Comparison of ENCODE assay signal across 1 cellular context in the genomic region with DNA sequence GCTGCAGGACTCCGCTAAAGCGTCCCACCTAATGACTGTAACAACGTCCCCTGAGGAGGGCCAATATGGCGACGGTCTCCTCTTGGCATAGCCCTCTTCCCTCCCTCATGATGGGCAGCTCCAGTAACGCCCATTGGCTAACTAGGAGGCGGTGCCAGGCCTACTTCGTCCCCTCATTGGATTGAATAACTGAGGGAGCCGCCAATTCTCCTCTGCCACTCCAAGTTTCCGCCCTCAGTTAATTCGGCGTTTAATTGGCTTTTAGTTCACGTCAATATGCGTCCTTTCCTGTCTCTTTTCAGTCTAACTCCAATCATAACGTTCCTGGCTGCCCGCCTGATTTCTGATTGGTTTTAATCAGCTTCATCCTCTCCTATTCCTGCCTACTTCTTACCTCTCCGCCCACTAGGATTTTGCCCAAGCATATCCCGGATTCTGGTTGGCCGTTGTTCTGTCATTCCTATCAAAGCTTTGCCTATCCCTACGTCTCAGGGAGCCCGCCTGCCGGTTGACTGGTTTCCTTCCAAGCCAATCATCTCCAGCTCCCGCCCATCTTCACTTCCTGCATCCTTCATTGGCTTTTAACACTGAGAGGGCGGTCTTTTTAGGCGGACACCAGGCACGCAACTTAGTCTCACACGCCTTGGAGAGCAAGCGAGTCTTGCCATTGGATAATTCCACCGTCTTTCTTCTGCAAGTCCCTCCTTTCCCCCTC.
A peak's percentile ranks its signal among the peaks of the same experiment; 100 is the strongest.
TF ChIP-seq lines count a peak whose summit lies in the region.

No MANE protein-coding gene starts in this region.

TF ChIP-seq in K562, 482 proteins besides CTCF, POLR2A, EP300 and RAD21 (continued from another document):
- TF ChIP-seq, protein P1, sequence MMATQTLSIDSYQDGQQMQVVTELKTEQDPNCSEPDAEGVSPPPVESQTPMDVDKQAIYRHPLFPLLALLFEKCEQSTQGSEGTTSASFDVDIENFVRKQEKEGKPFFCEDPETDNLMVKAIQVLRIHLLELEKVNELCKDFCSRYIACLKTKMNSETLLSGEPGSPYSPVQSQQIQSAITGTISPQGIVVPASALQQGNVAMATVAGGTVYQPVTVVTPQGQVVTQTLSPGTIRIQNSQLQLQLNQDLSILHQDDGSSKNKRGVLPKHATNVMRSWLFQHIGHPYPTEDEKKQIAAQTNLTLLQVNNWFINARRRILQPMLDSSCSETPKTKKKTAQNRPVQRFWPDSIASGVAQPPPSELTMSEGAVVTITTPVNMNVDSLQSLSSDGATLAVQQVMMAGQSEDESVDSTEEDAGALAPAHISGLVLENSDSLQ (IDR thresholded peaks at IDR 0.05), result peak; percentile 100
- TF ChIP-seq TBL1XR1 (IDR thresholded peaks at IDR 0.05; ENCODE audit: low read length in 2 of 2) (0 out of 4 replicates have a peak, but pooled peaks of 1 of the 2 experiments have one; percentile 27), RFX5 (IDR thresholded peaks at IDR 0.05; ENCODE audit: low read depth, low read length) (0 out of 2 replicates have a peak, but pooled peaks have one; percentile 11), NCOA4 (IDR thresholded peaks at IDR 0.05; ENCODE audit: partially characterized antibody) (no peak), ZFP30 (CRISPR knock-in tag; IDR thresholded peaks at IDR 0.05; ENCODE audit: borderline replicate concordance) (no peak), TOE1 (IDR thresholded peaks at IDR 0.05; ENCODE audit: borderline replicate concordance) (0 out of 2 replicates have a peak, but pooled peaks have one; percentile 3), TOE1 (CRISPR knock-in tag; IDR thresholded peaks at IDR 0.05; ENCODE audit: borderline replicate concordance, low read depth) (no peak), STAG1 (CRISPR knock-in tag; IDR thresholded peaks at IDR 0.05; ENCODE audit: borderline replicate concordance) (no peak), PYGO2 (tag; IDR thresholded peaks at IDR 0.05) (no peak), NFXL1 (CRISPR knock-in tag; IDR thresholded peaks at IDR 0.05) (no peak), ZNF165 (CRISPR knock-in tag; IDR thresholded peaks at IDR 0.05; ENCODE audit: borderline replicate concordance) (no peak), GATA2 (CRISPR knock-in tag; IDR thresholded peaks at IDR 0.05) (no peak), RHOXF2B (CRISPR knock-in tag; conservative IDR thresholded peaks at IDR 0.05) (no peak), ZC3H11A (IDR thresholded peaks at IDR 0.05; ENCODE audit: low read depth, low read length) (no peak), ZSCAN29 (IDR thresholded peaks at IDR 0.05) (no peak), SMARCA5 (IDR thresholded peaks at IDR 0.05) (no peak), WHSC1 (IDR thresholded peaks at IDR 0.05; ENCODE audit: low read length) (no peak), BRCA1 (IDR thresholded peaks at IDR 0.05) (no peak), BRCA1 (CRISPR knock-in tag; IDR thresholded peaks at IDR 0.05) (no peak), ZNF354B (CRISPR knock-in tag; IDR thresholded peaks at IDR 0.05) (no peak), ZNF146 (CRISPR knock-in tag; IDR thresholded peaks at IDR 0.05; ENCODE audit: unreplicated experiment) (no peak), RBM15 (IDR thresholded peaks at IDR 0.05; ENCODE audit: insufficient read depth, low read length) (no peak), ZNF586 (CRISPR knock-in tag; conservative IDR thresholded peaks at IDR 0.05) (no peak), U2AF2 (optimal IDR thresholded peaks at IDR 0.05; ENCODE audit: low read depth, low read length) (no peak), SMARCA4 (IDR thresholded peaks at IDR 0.05) (no peak), SNIP1 (IDR thresholded peaks at IDR 0.05; ENCODE audit: low read depth) (no peak), ADNP (tag; IDR thresholded peaks at IDR 0.05) (no peak), PHF8 (IDR thresholded peaks at IDR 0.05; ENCODE audit: borderline replicate concordance, low read length) (no peak), ESRRA (IDR thresholded peaks at IDR 0.05; ENCODE audit: borderline replicate concordance, low read depth) (no peak), ZNF445 (CRISPR knock-in tag; IDR thresholded peaks at IDR 0.05; ENCODE audit: low read depth) (no peak), XRCC5 (IDR thresholded peaks at IDR 0.05; ENCODE audit: low read depth, low read length) (no peak), GABPB2 (CRISPR knock-in tag; conservative IDR thresholded peaks at IDR 0.05) (no peak), ETV1 (tag; conservative IDR thresholded peaks at IDR 0.05; ENCODE audit: low read depth) (no peak), ZNF224 (CRISPR knock-in tag; IDR thresholded peaks at IDR 0.05) (no peak), NR3C1 (CRISPR knock-in tag; IDR thresholded peaks at IDR 0.05) (no peak), ARID1B (IDR thresholded peaks at IDR 0.05) (no peak), MCM3 (IDR thresholded peaks at IDR 0.05) (no peak), TRIM28 (IDR thresholded peaks at IDR 0.05) (no peak), NCOR1 (IDR thresholded peaks at IDR 0.05) (no peak), NONO (IDR thresholded peaks at IDR 0.05; ENCODE audit: low read depth in 2 of 2, low read length in 1 of 2) (no peak)
- TF ChIP-seq, protein P2, sequence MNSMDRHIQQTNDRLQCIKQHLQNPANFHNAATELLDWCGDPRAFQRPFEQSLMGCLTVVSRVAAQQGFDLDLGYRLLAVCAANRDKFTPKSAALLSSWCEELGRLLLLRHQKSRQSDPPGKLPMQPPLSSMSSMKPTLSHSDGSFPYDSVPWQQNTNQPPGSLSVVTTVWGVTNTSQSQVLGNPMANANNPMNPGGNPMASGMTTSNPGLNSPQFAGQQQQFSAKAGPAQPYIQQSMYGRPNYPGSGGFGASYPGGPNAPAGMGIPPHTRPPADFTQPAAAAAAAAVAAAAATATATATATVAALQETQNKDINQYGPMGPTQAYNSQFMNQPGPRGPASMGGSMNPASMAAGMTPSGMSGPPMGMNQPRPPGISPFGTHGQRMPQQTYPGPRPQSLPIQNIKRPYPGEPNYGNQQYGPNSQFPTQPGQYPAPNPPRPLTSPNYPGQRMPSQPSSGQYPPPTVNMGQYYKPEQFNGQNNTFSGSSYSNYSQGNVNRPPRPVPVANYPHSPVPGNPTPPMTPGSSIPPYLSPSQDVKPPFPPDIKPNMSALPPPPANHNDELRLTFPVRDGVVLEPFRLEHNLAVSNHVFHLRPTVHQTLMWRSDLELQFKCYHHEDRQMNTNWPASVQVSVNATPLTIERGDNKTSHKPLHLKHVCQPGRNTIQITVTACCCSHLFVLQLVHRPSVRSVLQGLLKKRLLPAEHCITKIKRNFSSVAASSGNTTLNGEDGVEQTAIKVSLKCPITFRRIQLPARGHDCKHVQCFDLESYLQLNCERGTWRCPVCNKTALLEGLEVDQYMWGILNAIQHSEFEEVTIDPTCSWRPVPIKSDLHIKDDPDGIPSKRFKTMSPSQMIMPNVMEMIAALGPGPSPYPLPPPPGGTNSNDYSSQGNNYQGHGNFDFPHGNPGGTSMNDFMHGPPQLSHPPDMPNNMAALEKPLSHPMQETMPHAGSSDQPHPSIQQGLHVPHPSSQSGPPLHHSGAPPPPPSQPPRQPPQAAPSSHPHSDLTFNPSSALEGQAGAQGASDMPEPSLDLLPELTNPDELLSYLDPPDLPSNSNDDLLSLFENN (IDR thresholded peaks at IDR 0.05; ENCODE audit: low read depth in 2 of 2, low read length in 2 of 2), result no peak
- TF ChIP-seq, protein P3, sequence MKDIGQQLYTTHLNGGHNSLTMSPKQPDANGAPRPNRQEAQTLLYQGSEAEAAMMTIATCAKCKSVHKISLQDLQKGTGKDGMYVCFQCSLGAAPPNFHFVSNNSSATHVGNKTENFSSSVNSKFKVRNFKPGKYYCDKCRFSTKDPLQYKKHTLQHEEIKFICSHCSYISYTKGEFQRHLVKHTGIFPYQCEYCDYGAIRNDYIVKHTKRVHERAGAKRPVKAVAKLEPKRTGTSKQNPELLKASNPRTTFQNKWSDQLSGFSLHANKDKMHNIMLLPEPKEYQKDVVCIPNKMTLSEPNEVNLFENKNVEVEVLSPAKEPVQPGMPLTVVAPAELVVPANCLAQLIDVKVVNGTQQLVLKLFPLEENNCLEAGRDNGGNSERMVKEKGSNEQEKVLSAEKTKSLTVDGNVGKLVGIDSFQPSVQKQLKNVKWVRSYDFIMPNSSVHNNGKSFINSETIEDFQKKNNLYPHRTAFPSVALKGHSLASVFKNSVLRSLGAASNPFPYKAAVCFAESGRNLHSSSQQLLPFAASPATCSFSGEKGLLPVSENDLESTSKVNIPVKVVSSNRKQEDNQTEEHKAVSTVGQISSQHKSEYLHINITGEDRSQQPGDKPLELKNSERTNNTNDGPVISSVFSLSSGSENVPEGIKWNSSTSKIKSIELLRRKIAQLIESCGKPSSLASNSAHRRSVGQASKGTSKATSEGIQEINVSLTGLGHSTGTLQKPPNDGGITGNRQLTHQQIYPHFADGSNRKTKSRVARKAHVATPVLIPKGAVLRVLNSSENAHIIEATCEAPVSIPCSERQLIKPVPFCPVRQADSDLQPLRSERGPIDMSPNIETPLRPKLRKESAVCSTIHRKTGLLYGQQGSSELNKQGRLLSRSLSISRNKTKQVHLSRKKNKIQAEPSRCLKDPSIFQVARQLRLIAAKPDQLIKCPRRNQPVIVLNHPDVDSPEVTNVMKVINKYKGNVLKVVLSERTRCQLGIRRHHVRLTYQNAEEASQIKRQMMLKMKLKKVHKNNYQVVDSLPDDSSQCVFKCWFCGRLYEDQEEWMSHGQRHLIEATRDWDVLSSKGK (CRISPR knock-in tag; IDR thresholded peaks at IDR 0.05), result no peak
- TF ChIP-seq, protein P4, sequence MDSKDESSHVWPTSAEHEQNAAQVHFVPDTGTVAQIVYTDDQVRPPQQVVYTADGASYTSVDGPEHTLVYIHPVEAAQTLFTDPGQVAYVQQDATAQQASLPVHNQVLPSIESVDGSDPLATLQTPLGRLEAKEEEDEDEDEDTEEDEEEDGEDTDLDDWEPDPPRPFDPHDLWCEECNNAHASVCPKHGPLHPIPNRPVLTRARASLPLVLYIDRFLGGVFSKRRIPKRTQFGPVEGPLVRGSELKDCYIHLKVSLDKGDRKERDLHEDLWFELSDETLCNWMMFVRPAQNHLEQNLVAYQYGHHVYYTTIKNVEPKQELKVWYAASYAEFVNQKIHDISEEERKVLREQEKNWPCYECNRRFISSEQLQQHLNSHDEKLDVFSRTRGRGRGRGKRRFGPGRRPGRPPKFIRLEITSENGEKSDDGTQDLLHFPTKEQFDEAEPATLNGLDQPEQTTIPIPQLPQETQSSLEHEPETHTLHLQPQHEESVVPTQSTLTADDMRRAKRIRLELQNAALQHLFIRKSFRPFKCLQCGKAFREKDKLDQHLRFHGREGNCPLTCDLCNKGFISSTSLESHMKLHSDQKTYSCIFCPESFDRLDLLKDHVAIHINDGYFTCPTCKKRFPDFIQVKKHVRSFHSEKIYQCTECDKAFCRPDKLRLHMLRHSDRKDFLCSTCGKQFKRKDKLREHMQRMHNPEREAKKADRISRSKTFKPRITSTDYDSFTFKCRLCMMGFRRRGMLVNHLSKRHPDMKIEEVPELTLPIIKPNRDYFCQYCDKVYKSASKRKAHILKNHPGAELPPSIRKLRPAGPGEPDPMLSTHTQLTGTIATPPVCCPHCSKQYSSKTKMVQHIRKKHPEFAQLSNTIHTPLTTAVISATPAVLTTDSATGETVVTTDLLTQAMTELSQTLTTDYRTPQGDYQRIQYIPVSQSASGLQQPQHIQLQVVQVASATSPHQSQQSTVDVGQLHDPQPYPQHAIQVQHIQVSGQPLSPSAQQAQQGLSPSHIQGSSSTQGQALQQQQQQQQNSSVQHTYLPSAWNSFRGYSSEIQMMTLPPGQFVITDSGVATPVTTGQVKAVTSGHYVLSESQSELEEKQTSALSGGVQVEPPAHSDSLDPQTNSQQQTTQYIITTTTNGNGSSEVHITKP (IDR thresholded peaks at IDR 0.05; ENCODE audit: partially characterized antibody), result peak; percentile 95
- TF ChIP-seq, protein P5, sequence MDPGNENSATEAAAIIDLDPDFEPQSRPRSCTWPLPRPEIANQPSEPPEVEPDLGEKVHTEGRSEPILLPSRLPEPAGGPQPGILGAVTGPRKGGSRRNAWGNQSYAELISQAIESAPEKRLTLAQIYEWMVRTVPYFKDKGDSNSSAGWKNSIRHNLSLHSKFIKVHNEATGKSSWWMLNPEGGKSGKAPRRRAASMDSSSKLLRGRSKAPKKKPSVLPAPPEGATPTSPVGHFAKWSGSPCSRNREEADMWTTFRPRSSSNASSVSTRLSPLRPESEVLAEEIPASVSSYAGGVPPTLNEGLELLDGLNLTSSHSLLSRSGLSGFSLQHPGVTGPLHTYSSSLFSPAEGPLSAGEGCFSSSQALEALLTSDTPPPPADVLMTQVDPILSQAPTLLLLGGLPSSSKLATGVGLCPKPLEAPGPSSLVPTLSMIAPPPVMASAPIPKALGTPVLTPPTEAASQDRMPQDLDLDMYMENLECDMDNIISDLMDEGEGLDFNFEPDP (CRISPR knock-in tag; IDR thresholded peaks at IDR 0.05), result no peak
- TF ChIP-seq, protein P6, sequence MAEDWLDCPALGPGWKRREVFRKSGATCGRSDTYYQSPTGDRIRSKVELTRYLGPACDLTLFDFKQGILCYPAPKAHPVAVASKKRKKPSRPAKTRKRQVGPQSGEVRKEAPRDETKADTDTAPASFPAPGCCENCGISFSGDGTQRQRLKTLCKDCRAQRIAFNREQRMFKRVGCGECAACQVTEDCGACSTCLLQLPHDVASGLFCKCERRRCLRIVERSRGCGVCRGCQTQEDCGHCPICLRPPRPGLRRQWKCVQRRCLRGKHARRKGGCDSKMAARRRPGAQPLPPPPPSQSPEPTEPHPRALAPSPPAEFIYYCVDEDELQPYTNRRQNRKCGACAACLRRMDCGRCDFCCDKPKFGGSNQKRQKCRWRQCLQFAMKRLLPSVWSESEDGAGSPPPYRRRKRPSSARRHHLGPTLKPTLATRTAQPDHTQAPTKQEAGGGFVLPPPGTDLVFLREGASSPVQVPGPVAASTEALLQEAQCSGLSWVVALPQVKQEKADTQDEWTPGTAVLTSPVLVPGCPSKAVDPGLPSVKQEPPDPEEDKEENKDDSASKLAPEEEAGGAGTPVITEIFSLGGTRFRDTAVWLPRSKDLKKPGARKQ (CRISPR knock-in tag; IDR thresholded peaks at IDR 0.05), result no peak
